1 cellular context compared by ENCODE assay signal in the genomic region with DNA sequence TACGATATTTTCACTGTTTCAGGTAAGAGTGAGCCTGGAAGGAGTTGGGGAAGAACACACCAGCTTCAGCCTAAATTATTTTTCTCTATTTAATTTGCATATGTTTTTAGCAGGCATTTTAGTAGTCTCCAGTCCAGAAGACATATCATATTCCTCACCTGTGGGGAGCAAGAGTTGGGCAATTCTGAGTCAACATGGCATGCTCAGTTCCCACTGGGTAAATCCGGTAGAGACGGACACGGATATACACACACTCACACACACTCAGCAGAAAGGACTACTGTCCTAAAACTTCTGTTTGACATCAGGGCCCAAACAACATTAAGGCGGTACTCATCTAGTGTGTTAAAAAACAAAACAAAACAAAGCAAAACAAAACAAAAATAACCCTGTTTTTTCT.
TF ChIP-seq lines count a peak whose summit lies in the region.

No MANE protein-coding gene starts in this region.

TF ChIP-seq in K562, 482 proteins besides CTCF, POLR2A, EP300 and RAD21:
- TF ChIP-seq SNIP1 (IDR thresholded peaks at IDR 0.05; ENCODE audit: low read depth) = no peak
